ENCODE assay signal across 1 cellular context in the genomic region with DNA sequence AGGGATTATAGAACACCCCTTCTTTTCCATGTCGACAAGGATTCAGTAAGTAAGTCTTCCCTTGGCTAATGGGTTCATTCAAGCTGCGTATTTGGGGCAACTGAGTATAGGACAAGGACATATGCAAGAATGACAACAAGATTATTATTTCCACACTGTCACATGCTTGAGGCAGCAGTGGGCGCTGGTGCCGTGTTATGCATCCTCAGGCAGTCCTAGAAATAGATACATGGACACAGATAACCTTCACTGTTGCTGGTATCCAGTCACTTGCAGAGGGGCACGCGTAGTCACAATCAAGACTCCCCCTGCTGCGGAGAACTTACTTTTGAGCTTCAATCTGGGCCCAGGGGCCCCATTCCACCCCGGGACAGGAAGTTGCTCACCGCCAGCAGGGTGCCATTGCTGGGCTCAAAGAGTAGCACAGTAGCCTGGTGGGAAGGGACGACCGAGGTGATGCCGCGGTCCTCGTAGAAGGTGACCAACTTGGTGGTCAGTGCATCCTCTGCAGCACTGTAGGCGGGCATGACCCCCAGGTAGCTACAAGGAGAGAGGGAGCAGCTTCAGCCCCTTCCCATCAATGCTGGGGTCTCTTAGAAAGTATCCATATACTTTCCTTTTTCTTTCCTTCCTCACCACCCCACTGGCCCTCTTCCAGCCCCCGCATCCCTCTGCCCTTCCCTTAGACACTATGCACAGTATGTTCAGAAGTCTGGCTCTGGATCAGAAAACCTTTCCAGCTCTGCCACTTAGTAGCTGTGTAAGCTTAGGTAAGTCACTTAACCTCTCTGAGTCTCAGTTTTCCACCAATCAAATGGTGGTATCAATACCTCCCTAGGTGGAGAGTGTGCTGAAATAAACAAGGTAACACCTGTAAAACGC.
A peak's percentile ranks its signal among the peaks of the same experiment; 100 is the strongest.
TF ChIP-seq lines count a peak whose summit lies in the region.

No MANE protein-coding gene starts in this region.

TF ChIP-seq in HepG2, 621 proteins besides CTCF, POLR2A, EP300 and RAD21 (continued from another document):
- TF ChIP-seq CCAR2 (optimal IDR thresholded peaks at IDR 0.05; ENCODE audit: low read depth, low read length) (no peak), WIZ (CRISPR knock-in tag; IDR thresholded peaks at IDR 0.05) (no peak), TEF (CRISPR knock-in tag; IDR thresholded peaks at IDR 0.05) (no peak), PHF20 (CRISPR knock-in tag; IDR thresholded peaks at IDR 0.05) (no peak), ZNF34 (CRISPR knock-in tag; IDR thresholded peaks at IDR 0.05; ENCODE audit: borderline replicate concordance) (no peak), SMYD3 (CRISPR knock-in tag; IDR thresholded peaks at IDR 0.05) (no peak), ZNF362 (CRISPR knock-in tag; IDR thresholded peaks at IDR 0.05; ENCODE audit: borderline replicate concordance) (no peak), MIER2 (CRISPR knock-in tag; IDR thresholded peaks at IDR 0.05) (no peak), RBM39 (IDR thresholded peaks at IDR 0.05; ENCODE audit: low read depth, low read length, poor library complexity, severe bottlenecking) (no peak), KLF16 (CRISPR knock-in tag; IDR thresholded peaks at IDR 0.05) (no peak), ZSCAN21 (CRISPR knock-in tag; IDR thresholded peaks at IDR 0.05; ENCODE audit: borderline replicate concordance) (0 out of 2 replicates have a peak, but pooled peaks have one; percentile 54), ZNF350 (CRISPR knock-in tag; IDR thresholded peaks at IDR 0.05; ENCODE audit: borderline replicate concordance, low read depth) (no peak), ZNF24 (IDR thresholded peaks at IDR 0.05) (no peak), ZNF441 (CRISPR knock-in tag; IDR thresholded peaks at IDR 0.05; ENCODE audit: borderline replicate concordance) (0 out of 2 replicates have a peak, but pooled peaks have one; percentile 30), FOSL2 (CRISPR knock-in tag; IDR thresholded peaks at IDR 0.05) (no peak), JUND (CRISPR knock-in tag; IDR thresholded peaks at IDR 0.05) (no peak), LBX2 (CRISPR knock-in tag; IDR thresholded peaks at IDR 0.05; ENCODE audit: borderline replicate concordance) (no peak), MTA1 (CRISPR knock-in tag; IDR thresholded peaks at IDR 0.05; ENCODE audit: borderline replicate concordance) (no peak), ZBTB34 (CRISPR knock-in tag; IDR thresholded peaks at IDR 0.05) (no peak), HOXA5 (CRISPR knock-in tag; IDR thresholded peaks at IDR 0.05) (no peak), SCMH1 (CRISPR knock-in tag; IDR thresholded peaks at IDR 0.05; ENCODE audit: borderline replicate concordance) (no peak), SYNCRIP (IDR thresholded peaks at IDR 0.05; ENCODE audit: insufficient read depth, low read depth, low read length) (no peak), MTF2 (CRISPR knock-in tag; IDR thresholded peaks at IDR 0.05; ENCODE audit: borderline replicate concordance) (0 out of 2 replicates have a peak, but pooled peaks have one; percentile 7), HNF4A (CRISPR knock-in tag; IDR thresholded peaks at IDR 0.05) (no peak)
- TF ChIP-seq, protein P1, sequence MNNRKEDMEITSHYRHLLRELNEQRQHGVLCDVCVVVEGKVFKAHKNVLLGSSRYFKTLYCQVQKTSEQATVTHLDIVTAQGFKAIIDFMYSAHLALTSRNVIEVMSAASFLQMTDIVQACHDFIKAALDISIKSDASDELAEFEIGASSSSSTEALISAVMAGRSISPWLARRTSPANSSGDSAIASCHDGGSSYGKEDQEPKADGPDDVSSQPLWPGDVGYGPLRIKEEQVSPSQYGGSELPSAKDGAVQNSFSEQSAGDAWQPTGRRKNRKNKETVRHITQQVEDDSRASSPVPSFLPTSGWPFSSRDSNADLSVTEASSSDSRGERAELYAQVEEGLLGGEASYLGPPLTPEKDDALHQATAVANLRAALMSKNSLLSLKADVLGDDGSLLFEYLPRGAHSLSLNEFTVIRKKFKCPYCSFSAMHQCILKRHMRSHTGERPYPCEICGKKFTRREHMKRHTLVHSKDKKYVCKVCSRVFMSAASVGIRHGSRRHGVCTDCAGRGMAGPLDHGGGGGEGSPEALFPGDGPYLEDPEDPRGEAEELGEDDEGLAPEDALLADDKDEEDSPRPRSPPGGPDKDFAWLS (CRISPR knock-in tag; IDR thresholded peaks at IDR 0.05; ENCODE audit: borderline replicate concordance) = no peak
- TF ChIP-seq, protein P2, sequence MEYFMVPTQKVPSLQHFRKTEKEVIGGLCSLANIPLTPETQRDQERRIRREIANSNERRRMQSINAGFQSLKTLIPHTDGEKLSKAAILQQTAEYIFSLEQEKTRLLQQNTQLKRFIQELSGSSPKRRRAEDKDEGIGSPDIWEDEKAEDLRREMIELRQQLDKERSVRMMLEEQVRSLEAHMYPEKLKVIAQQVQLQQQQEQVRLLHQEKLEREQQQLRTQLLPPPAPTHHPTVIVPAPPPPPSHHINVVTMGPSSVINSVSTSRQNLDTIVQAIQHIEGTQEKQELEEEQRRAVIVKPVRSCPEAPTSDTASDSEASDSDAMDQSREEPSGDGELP (IDR thresholded peaks at IDR 0.05; ENCODE audit: borderline replicate concordance, low read depth) = no peak
